ENCODE assay signal across 14 cellular contexts in the genomic region with DNA sequence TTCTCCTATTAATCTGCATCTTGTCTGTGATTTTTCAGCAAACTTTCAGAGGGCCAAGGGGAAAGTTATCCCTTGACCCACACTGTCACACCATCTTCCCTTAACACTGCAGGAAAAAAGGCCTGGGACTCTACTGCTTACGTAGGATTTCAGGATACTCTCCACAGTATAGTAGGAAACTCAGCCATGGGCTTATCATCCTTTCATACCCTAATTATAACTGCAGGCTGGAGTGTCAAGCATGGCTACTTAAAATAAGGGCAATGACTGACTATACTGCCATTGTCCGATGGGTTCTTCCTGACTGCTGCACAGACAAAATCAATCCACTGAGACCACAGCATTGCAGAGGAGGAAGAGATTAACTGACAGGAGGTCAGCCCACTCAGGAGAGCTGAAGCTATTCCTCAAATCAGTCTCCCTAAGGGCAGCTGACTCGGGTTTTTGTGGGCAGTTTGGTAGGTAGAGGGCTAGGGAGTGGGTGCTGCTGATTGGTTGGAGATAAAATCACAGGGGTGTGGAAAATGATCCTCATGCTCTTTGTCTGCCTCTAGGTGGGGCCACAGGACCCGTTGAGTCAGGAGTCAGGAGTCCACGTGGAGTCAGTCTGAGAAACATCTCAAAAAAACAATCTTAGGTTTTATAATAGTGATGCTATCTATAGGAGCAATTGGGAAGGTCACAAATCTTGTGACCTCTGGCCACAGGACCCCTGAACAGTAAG.
DNase-seq lines count a peak whose midpoint lies in the region; ATAC-seq and TF ChIP-seq lines count a peak whose summit lies in the region.
"Had no signal": no experiment of that assay in that cellular context is flagged by ENCODE, and none has a peak within 500 bp of the region (broad histone marks: within the 10 kb centered on the region; RNA-seq: fewer than 3 reads in every experiment).

No MANE protein-coding gene starts in this region.

- H3K4ac ChIP-seq in H9 (ENCODE audit: low read depth, low read length), result no peak overlapping the region

- no peak overlapping the region for H2BK5ac ChIP-seq in H9 (ENCODE audit: insufficient read length, low read length)

- no peak overlapping the region for H3K4me3 ChIP-seq in left ventricle myocardium inferior
- H3K4me3 ChIP-seq: adrenal gland, MG63, stomach had no signal

- DNase-seq in Right ventricle myocardium inferior (ENCODE audit: missing footprints), result no peak
- no peak for DNase-seq in left ventricle myocardium inferior
- DNase-seq in H9, result no peak
- DNase-seq in OCI-M1 (lab: John Stamatoyannopoulos, UW), result peak; percentile 41
- DNase-seq in foreskin keratinocyte, result no peak
- no peak for DNase-seq in stimulated activated CD4-positive, alpha-beta T cell treated with anti-CD3 and anti-CD28 coated beads, Interleukin-4, amount 100 ng/mL, for 4 hours
- DNase-seq in OCI-M2 (lab: John Stamatoyannopoulos, UW; ENCODE audit: unreplicated experiment), result no peak
- DNase-seq: adrenal gland, cortex of kidney, DMS79 treated with DMSO at 0.1 percent for 48 hours, MG63, stomach, T1000 had no signal

- peaks cover 12 to 18% of the 10 kb centered on the region in 2 experiments for H3K4me1 Mint-ChIP-seq in H9

- no peaks in the 10 kb centered on the region for H3K23me2 ChIP-seq in H9 (ENCODE audit: insufficient read length, low read depth, low read length, poor library complexity, severe bottlenecking)

- H2BK20ac ChIP-seq in H9 (ENCODE audit: low read depth, low read length, poor library complexity, severe bottlenecking), result no peak overlapping the region

- H2BK12ac ChIP-seq in H9 (ENCODE audit: insufficient read length, low read depth, low read length), result no peak overlapping the region

- H3K18ac ChIP-seq in H9 (ENCODE audit: insufficient read length, low read depth, low read length), result no peak overlapping the region

- no peak overlapping the region for H3K23ac ChIP-seq in H9 (ENCODE audit: insufficient read length, low read depth, low read length)

- H4K91ac ChIP-seq in H9 (ENCODE audit: insufficient read length, low read depth, low read length), result no peak overlapping the region

- H3K4me3 Mint-ChIP-seq in H9, result no peak overlapping the region

- intact Hi-C loops in Right ventricle myocardium inferior (cut with DNase I), result no loop called here
- intact Hi-C loops in left ventricle myocardium inferior (cut with micrococcal nuclease), result no loop called here

- H3K27ac ChIP-seq in left ventricle myocardium inferior (replicated peaks), result no peak overlapping the region
- no peak overlapping the region for H3K27ac ChIP-seq in H9 (ENCODE audit: insufficient read length, low read depth, low read length)
- no peak overlapping the region for H3K27ac ChIP-seq in foreskin keratinocyte
- H3K27ac ChIP-seq: adrenal gland, stomach had no signal

- no peak overlapping the region for H3K27ac Mint-ChIP-seq in H9

- H3K79me1 ChIP-seq in H9 (ENCODE audit: insufficient read depth, low read depth, low read length, poor library complexity, severe bottlenecking), result no peaks in the 10 kb centered on the region

- no peak overlapping the region for H2BK15ac ChIP-seq in H9 (ENCODE audit: low read depth, low read length)

- no peaks in the 10 kb centered on the region for H3K79me2 ChIP-seq in H9 (ENCODE audit: insufficient read depth, low read length)

- H3T11ph ChIP-seq in H9 (ENCODE audit: low read length), result no peak overlapping the region

- no peak overlapping the region for H2AFZ ChIP-seq in H9 (ENCODE audit: low read length)

- H4K5ac ChIP-seq in H9 (ENCODE audit: insufficient read length, low read depth, low read length), result no peak overlapping the region

- no peak overlapping the region for H4K8ac ChIP-seq in H9 (replicated peaks; ENCODE audit: insufficient read length, low read depth, low read length)

- H3K56ac ChIP-seq in H9 (ENCODE audit: insufficient read length, low read depth, low read length), result no peak overlapping the region

- H3K27me3 Mint-ChIP-seq in H9 (ENCODE audit: low read depth), result peaks cover 3% of the 10 kb centered on the region

- no peak overlapping the region for H2AK5ac ChIP-seq in H9 (ENCODE audit: insufficient read length, low read length)

- 0 out of 7 replicates have a peak, but pooled peaks cover 0 to 6% (median 0%) of the 10 kb centered on the region in 3 experiments for H3K36me3 Mint-ChIP-seq in H9 (ENCODE audit: insufficient read depth in 1 of 3, low read depth in 3 of 3)

- H3K9ac ChIP-seq in H9 (ENCODE audit: extremely low read depth, insufficient read length, low read length), result no peak overlapping the region

- H3K4me1 ChIP-seq in left ventricle myocardium inferior (no peaks in the 10 kb centered on the region), H9 (ENCODE audit: insufficient read depth, low read length) (no peaks in the 10 kb centered on the region), foreskin keratinocyte (peaks cover 12% of the 10 kb centered on the region)
- H3K4me1 ChIP-seq: adrenal gland, stomach had no signal

- H3K36me3 ChIP-seq in left ventricle myocardium inferior, result no peaks in the 10 kb centered on the region
- H3K36me3 ChIP-seq: adrenal gland, stomach had no signal

- H3K27me3 ChIP-seq in left ventricle myocardium inferior (ENCODE audit: low read depth), result no peaks in the 10 kb centered on the region
- no peaks in the 10 kb centered on the region for H3K27me3 ChIP-seq in H9 (ENCODE audit: insufficient read depth, low read length)
- no peaks in the 10 kb centered on the region for H3K27me3 ChIP-seq in foreskin keratinocyte
- H3K27me3 ChIP-seq: adrenal gland, MG63, stomach had no signal

- H3K9me3 ChIP-seq in left ventricle myocardium inferior (replicated peaks) (no peaks in the 10 kb centered on the region), H9 (ENCODE audit: control insufficient read depth, low read depth, low read length) (no peaks in the 10 kb centered on the region)
- H3K9me3 ChIP-seq: adrenal gland, stomach had no signal

- no CpG with 5 or more reads among the region's 5 CpGs for WGBS in H9 (ENCODE audit: extremely low coverage, insufficient read length, low lambda C conversion rate)

- ATAC-seq in Right ventricle myocardium inferior (peak; percentile 54), foreskin keratinocyte (no peak), HG03025 (IDR thresholded peaks at IDR 0.05; ENCODE audit: low FRiP score, unreplicated experiment) (no peak)

- peaks cover 4 to 6% of the 10 kb centered on the region in 2 experiments; a peak in 2 of 5 replicates for H3K9me3 Mint-ChIP-seq in H9

- no peak overlapping the region for H3K4me2 ChIP-seq in H9 (ENCODE audit: insufficient read depth, insufficient read length, low read length)

- H4K20me1 ChIP-seq in H9 (ENCODE audit: control insufficient read depth, insufficient read depth, insufficient read length), result no peaks in the 10 kb centered on the region

- H3K14ac ChIP-seq in H9 (ENCODE audit: insufficient read depth, low read length), result no peak overlapping the region

- no peak overlapping the region for H2BK120ac ChIP-seq in H9 (ENCODE audit: low read depth, low read length, poor library complexity, severe bottlenecking)

- TF ChIP-seq CTCF in left ventricle myocardium inferior (IDR thresholded peaks at IDR 0.05; ENCODE audit: borderline replicate concordance) (no peak), H9 (conservative IDR thresholded peaks at IDR 0.05) (peak; percentile 46; the same call in 2 of the 3 replicates), foreskin keratinocyte (conservative IDR thresholded peaks at IDR 0.05) (peak; percentile 35)
